Comparison of ENCODE assay signal across 8 cellular contexts in genomic region chr20:48657426-48658197, GRCh38.
A peak's percentile ranks its signal among the peaks of the same experiment; 100 is the strongest.
DNase-seq lines count a peak whose midpoint lies in the region; ATAC-seq, FAIRE-seq and TF ChIP-seq lines count a peak whose summit lies in the region.

No MANE protein-coding gene starts in this region.

- H3K4me3 Mint-ChIP-seq in activated CD4-positive, alpha-beta T cell treated with anti-CD3 and anti-CD28 coated beads, Interleukin-2, amount 10 ng/mL, durations not matched to agents 24 days and 14 days: no peak overlapping the region

- TF ChIP-seq CTCF in choroid plexus epithelial cell (conservative IDR thresholded peaks at IDR 0.05; ENCODE audit: low read depth, low read length) (peak; percentile 99), HepG2 (CRISPR knock-in tag; IDR thresholded peaks at IDR 0.05) (peak; percentile 99)

- H3K4me2 ChIP-seq in HepG2 (ENCODE audit: low read depth, low read length): no peak overlapping the region

- CTCF ChIA-PET in HepG2 (lab: Yijun Ruan, JAX; ENCODE audit: low intra/inter-chr PET ratio, low total read pairs): interaction anchor here (1.0 to 4.8 kb wide), 5 partner anchors 41 to 251 kb away, joined by 3 to 173 read pairs (median 7); no protein-coding TSS in a partner anchor

- peaks cover 13% of the 10 kb centered on the region for H3K4me1 Mint-ChIP-seq in activated CD4-positive, alpha-beta T cell treated with anti-CD3 and anti-CD28 coated beads, Interleukin-2, amount 10 ng/mL, durations not matched to agents 24 days and 14 days

- FAIRE-seq in HepG2 (lab: Jason Lieb, UNC): peak; percentile 100

- no peak overlapping the region for H2AFZ ChIP-seq in HepG2 (ENCODE audit: low read length)

- 35% methylated on average over 19 of the region's 21 CpGs for WGBS in HepG2 (ENCODE audit: low lambda C conversion rate)

- no peak overlapping the region for H3K27ac Mint-ChIP-seq in activated CD4-positive, alpha-beta T cell treated with anti-CD3 and anti-CD28 coated beads, Interleukin-2, amount 10 ng/mL, durations not matched to agents 24 days and 14 days

- DNase-seq in AG08395 (ENCODE audit: low spot score): peak; percentile 93
- DNase-seq in H4 (ENCODE audit: low spot score): peak; percentile 63
- peak; percentile 43 for DNase-seq in NCI-H510A (lab: John Stamatoyannopoulos, UW)
- peak; percentile 89 for DNase-seq in activated CD4-positive, alpha-beta T cell treated with anti-CD3 and anti-CD28 coated beads, Interleukin-2, amount 10 ng/mL, durations not matched to agents 24 days and 14 days
- peak; percentile 86 for DNase-seq in choroid plexus epithelial cell (ENCODE audit: low read depth)
- DNase-seq in HepG2 (ENCODE audit: low spot score): peak; percentile 84
- peak; percentile 27 to 43 (median 39) for DNase-seq in stimulated activated CD4-positive, alpha-beta T cell treated with anti-CD3 and anti-CD28 coated beads, TNF-alpha, amount 100 ng/mL, for 48 hours (ENCODE audit: low read depth in 3 of 3)

- BruUV-seq in HepG2 (replicated peaks; lab: Mats Ljungman, UMichigan): no TSS peak

- peaks cover 7% of the 10 kb centered on the region; the same call in 1 of the 2 replicates for H3K9me3 ChIP-seq in HepG2 (ENCODE audit: low read length)

- TF ChIP-seq EP300 in HepG2 (IDR thresholded peaks at IDR 0.05; ENCODE audit: low read depth in 2 of 2, low read length in 2 of 2) (no peak), HepG2 (CRISPR knock-in tag; IDR thresholded peaks at IDR 0.05; ENCODE audit: borderline replicate concordance) (no peak)

- peaks cover 0 to 28% of the 10 kb centered on the region in 2 experiments; a peak in 2 of 5 replicates for H3K27me3 ChIP-seq in HepG2 (ENCODE audit: control insufficient read depth in 1 of 2, insufficient read depth in 2 of 2, low read length in 2 of 2)

- no peak for TF ChIP-seq POLR2A in HepG2 (IDR thresholded peaks at IDR 0.05; ENCODE audit: insufficient read depth in 1 of 2, low read depth in 2 of 2, low read length in 2 of 2)

- POLR2A ChIA-PET in HepG2 (lab: Yijun Ruan, JAX): interaction anchor here (0.6 to 0.9 kb wide), 4 partner anchors 11 to 562 kb away, joined by 3 read pairs; partner anchors contain the start of gene DDX27

- no peaks in the 10 kb centered on the region for H3K4me1 ChIP-seq in HepG2 (ENCODE audit: insufficient read depth, low read length)

- no peaks in the 10 kb centered on the region for H3K27me3 Mint-ChIP-seq in activated CD4-positive, alpha-beta T cell treated with anti-CD3 and anti-CD28 coated beads, Interleukin-2, amount 10 ng/mL, durations not matched to agents 24 days and 14 days

- H3K36me3 Mint-ChIP-seq in activated CD4-positive, alpha-beta T cell treated with anti-CD3 and anti-CD28 coated beads, Interleukin-2, amount 10 ng/mL, durations not matched to agents 24 days and 14 days (ENCODE audit: low read depth): peaks cover 66% of the 10 kb centered on the region

- peaks cover 3% of the 10 kb centered on the region; the same call in 1 of the 2 replicates for H4K20me1 ChIP-seq in HepG2 (ENCODE audit: insufficient read depth, low read length)

- H3K36me3 ChIP-seq in HepG2 (replicated peaks in 1 of 2; ENCODE audit: control insufficient read depth in 1 of 2, insufficient read depth in 2 of 2, low read length in 2 of 2): no peaks in the 10 kb centered on the region

- TF ChIP-seq RAD21 in HepG2 (CRISPR knock-in tag; IDR thresholded peaks at IDR 0.05): peak; percentile 99

- peak; percentile 84 for ATAC-seq in HepG2
- no peak for ATAC-seq in GM19452 (IDR thresholded peaks at IDR 0.05; ENCODE audit: unreplicated experiment)

- H3K9me3 Mint-ChIP-seq in activated CD4-positive, alpha-beta T cell treated with anti-CD3 and anti-CD28 coated beads, Interleukin-2, amount 10 ng/mL, durations not matched to agents 24 days and 14 days: no peaks in the 10 kb centered on the region

- in situ Hi-C loops in HepG2 (cut with HindIII; ENCODE audit: extremely low pct_ligation_motif_present, low pct_unique_long_range_greater_than_20kb): loop anchor here (5.0 kb wide), 2 partner anchors 65 to 250 kb away; no protein-coding TSS in a partner anchor

- H3K27ac ChIP-seq in HepG2 (ENCODE audit: extremely low read length, insufficient read depth, low read length): no peak overlapping the region

- no peak overlapping the region for H3K9ac ChIP-seq in HepG2 (ENCODE audit: insufficient read depth, low read depth, low read length)

- H3K79me2 ChIP-seq in HepG2 (ENCODE audit: insufficient read depth, low read length): no peaks in the 10 kb centered on the region

- intact Hi-C loops in activated CD4-positive, alpha-beta T cell treated with anti-CD3 and anti-CD28 coated beads, Interleukin-2, amount 10 ng/mL, durations not matched to agents 24 days and 14 days (cut with micrococcal nuclease): loop anchor here (1.0 to 5.0 kb wide), 3 partner anchors 22 to 248 kb away; partner anchors contain the start of gene PREX1
- intact Hi-C loops in HepG2 (cut with micrococcal nuclease; ENCODE audit: unreplicated experiment): loop anchor here (1.0 kb wide), 2 partner anchors 66 to 248 kb away; no protein-coding TSS in a partner anchor

- H3K4me3 ChIP-seq in choroid plexus epithelial cell (ENCODE audit: low read depth, low read length): no peak overlapping the region
- H3K4me3 ChIP-seq in HepG2 (replicated peaks in 1 of 3; ENCODE audit: insufficient read depth in 1 of 3, low read depth in 2 of 3, low read length in 3 of 3): no peak overlapping the region

TF ChIP-seq in HepG2, 621 proteins besides CTCF, POLR2A, EP300 and RAD21 (continues in another document):
- TF ChIP-seq ZNF570 (CRISPR knock-in tag; IDR thresholded peaks at IDR 0.05; ENCODE audit: borderline replicate concordance): no peak
- no peak for TF ChIP-seq RBM22 (optimal IDR thresholded peaks at IDR 0.05; ENCODE audit: low read length)
- TF ChIP-seq ERF (CRISPR knock-in tag; IDR thresholded peaks at IDR 0.05): peak; percentile 50; the same call in 1 of the 2 replicates
- TF ChIP-seq ISL2 (CRISPR knock-in tag; IDR thresholded peaks at IDR 0.05): no peak
- TF ChIP-seq GTF3A (CRISPR knock-in tag; conservative IDR thresholded peaks at IDR 0.05): no peak
- no peak for TF ChIP-seq PCBP1 (IDR thresholded peaks at IDR 0.05; ENCODE audit: borderline replicate concordance, low read depth, low read length)
- TF ChIP-seq ATRX (CRISPR knock-in tag; IDR thresholded peaks at IDR 0.05; ENCODE audit: borderline replicate concordance): no peak
- no peak for TF ChIP-seq TFE3 (CRISPR knock-in tag; IDR thresholded peaks at IDR 0.05)
- TF ChIP-seq FOXP1 (IDR thresholded peaks at IDR 0.05): no peak
- no peak for TF ChIP-seq FOXP1 (CRISPR knock-in tag; IDR thresholded peaks at IDR 0.05)
- TF ChIP-seq ZNF891 (CRISPR knock-in tag; IDR thresholded peaks at IDR 0.05): peak; percentile 69
- TF ChIP-seq ZNF547 (CRISPR knock-in tag; IDR thresholded peaks at IDR 0.05): no peak
- TF ChIP-seq TP53 (CRISPR knock-in tag; conservative IDR thresholded peaks at IDR 0.05): no peak
- 0 out of 2 replicates have a peak, but pooled peaks have one; percentile 32 for TF ChIP-seq ZNF746 (CRISPR knock-in tag; IDR thresholded peaks at IDR 0.05)
- no peak for TF ChIP-seq ZNF550 (CRISPR knock-in tag; IDR thresholded peaks at IDR 0.05; ENCODE audit: borderline replicate concordance)
- TF ChIP-seq ZSCAN30 (CRISPR knock-in tag; IDR thresholded peaks at IDR 0.05): no peak
- TF ChIP-seq TBL1XR1 (IDR thresholded peaks at IDR 0.05; ENCODE audit: borderline replicate concordance, low read length, partially characterized antibody): no peak
- no peak for TF ChIP-seq HMGXB4 (CRISPR knock-in tag; IDR thresholded peaks at IDR 0.05; ENCODE audit: borderline replicate concordance in 1 of 2, low read depth in 1 of 2)
- no peak for TF ChIP-seq HOXD1 (CRISPR knock-in tag; IDR thresholded peaks at IDR 0.05)
- TF ChIP-seq SRSF4 (IDR thresholded peaks at IDR 0.05; ENCODE audit: low read depth, low read length, poor library complexity, severe bottlenecking): no peak
- no peak for TF ChIP-seq CHD4 (IDR thresholded peaks at IDR 0.05; ENCODE audit: borderline replicate concordance, low read length)
- no peak for TF ChIP-seq RELA (CRISPR knock-in tag; IDR thresholded peaks at IDR 0.05)

Comparison
In these comparisons a context has a peak if more than half of its experiments do, and no peak if none do; other contexts are left out.
1. DNase-seq: peak in every context shown above with its lines; median percentile 93 in AG08395; 89 in activated CD4-positive, alpha-beta T cell treated with anti-CD3 and anti-CD28 coated beads, Interleukin-2, amount 10 ng/mL, durations not matched to agents 24 days and 14 days; 86 in choroid plexus epithelial cell; 84 in HepG2; 63 in H4; 43 in NCI-H510A; 39 in stimulated activated CD4-positive, alpha-beta T cell treated with anti-CD3 and anti-CD28 coated beads, TNF-alpha, amount 100 ng/mL, for 48 hours.